Comparison of ENCODE assay signal across 15 cellular contexts in the genomic region with DNA sequence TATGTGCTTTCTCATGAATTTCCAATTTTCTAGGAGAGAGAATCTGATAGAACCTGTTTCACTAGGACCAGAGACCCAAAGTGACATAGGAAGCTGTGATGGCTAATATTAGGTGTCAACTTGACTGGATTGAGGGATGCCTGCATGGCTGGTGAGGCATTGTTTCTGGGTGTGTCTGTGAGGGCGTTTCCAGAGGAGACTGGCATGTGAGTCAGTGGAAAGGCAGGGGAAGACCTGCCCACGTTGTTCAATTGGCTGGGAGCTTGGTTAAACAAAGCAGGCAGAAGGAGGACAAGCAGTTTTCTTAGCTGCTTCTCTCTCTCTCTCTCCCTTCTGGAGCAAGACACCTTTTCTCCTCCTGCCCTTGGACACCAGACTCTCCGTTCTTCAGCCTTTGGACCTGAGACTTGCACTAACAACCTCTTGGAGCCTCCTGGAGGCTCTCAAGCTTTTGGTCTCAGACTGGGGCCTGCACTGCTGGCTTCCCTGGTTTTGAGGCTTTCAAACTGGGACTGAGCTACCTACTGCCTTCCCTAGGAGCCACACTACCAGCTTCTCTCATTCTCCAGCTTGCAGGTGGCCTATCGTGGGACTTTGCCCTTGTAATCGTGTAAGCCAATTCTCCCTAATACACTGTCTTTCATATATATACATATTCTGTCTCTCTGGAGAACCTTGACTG.
DNase-seq lines count a peak whose midpoint lies in the region; ATAC-seq and TF ChIP-seq lines count a peak whose summit lies in the region.
"Had no signal": no experiment of that assay in that cellular context is flagged by ENCODE, and none has a peak within 500 bp of the region (broad histone marks: within the 10 kb centered on the region; RNA-seq: fewer than 3 reads in every experiment).

No MANE protein-coding gene starts in this region.

- POLR2A ChIA-PET in activated CD4-positive, alpha-beta T cell treated with anti-CD3 and anti-CD28 coated beads for 36 hours (lab: Charles Lee), result no interaction called here

- intact Hi-C loops in activated CD4-positive, alpha-beta T cell treated with anti-CD3 and anti-CD28 coated beads for 36 hours (cut with DNase I, micrococcal nuclease), result no loop called here
- intact Hi-C loops in head of caudate nucleus (cut with DNase I) (no loop called here), stomach (cut with DNase I; ENCODE audit: low total_unique reads) (no loop called here), uterus (cut with DNase I; ENCODE audit: low total_unique reads) (no loop called here)

- H3K4me1 ChIP-seq in RWPE2 (ENCODE audit: insufficient read depth, poor library complexity, severe bottlenecking) (peaks cover 13% of the 10 kb centered on the region), stomach (no peaks in the 10 kb centered on the region), uterus (no peaks in the 10 kb centered on the region)
- H3K4me1 ChIP-seq: gastroesophageal sphincter, left ventricle myocardium inferior, vagina had no signal

- H3K4me1 Mint-ChIP-seq in activated CD4-positive, alpha-beta T cell treated with anti-CD3 and anti-CD28 coated beads for 36 hours, result no peaks in the 10 kb centered on the region

- peaks cover 17% of the 10 kb centered on the region for H3K27me3 Mint-ChIP-seq in activated CD4-positive, alpha-beta T cell treated with anti-CD3 and anti-CD28 coated beads for 36 hours

- ATAC-seq in activated CD4-positive, alpha-beta T cell treated with anti-CD3 and anti-CD28 coated beads for 36 hours, result no peak
- ATAC-seq in RWPE2 (ENCODE audit: low read depth), result peak; percentile 99
- ATAC-seq in HG02610 (IDR thresholded peaks at IDR 0.05; ENCODE audit: unreplicated experiment), result no peak
- ATAC-seq: gastroesophageal sphincter had no signal

- H3K9me3 ChIP-seq in RWPE2 (ENCODE audit: severe bottlenecking) (no peaks in the 10 kb centered on the region), stomach (no peaks in the 10 kb centered on the region), uterus (no peaks in the 10 kb centered on the region)
- H3K9me3 ChIP-seq: gastroesophageal sphincter, left ventricle myocardium inferior, vagina had no signal

- H3K27me3 ChIP-seq in RWPE2 (ENCODE audit: insufficient read depth, poor library complexity, severe bottlenecking) (no peaks in the 10 kb centered on the region), stomach (no peaks in the 10 kb centered on the region), uterus (no peaks in the 10 kb centered on the region)
- H3K27me3 ChIP-seq: gastroesophageal sphincter, vagina had no signal

- no peak overlapping the region for H3K27ac ChIP-seq in RWPE2 (ENCODE audit: poor library complexity, severe bottlenecking)
- peak overlapping the region in 4 of 5 donors; percentile 16 to 82 (median 42) for H3K27ac ChIP-seq in stomach
- H3K27ac ChIP-seq in uterus, result no peak overlapping the region
- H3K27ac ChIP-seq: coronary artery, gastroesophageal sphincter, left ventricle myocardium inferior, vagina had no signal

- H3K4me3 ChIP-seq in RWPE2 (ENCODE audit: severe bottlenecking) (no peak overlapping the region), stomach (no peak overlapping the region), uterus (no peak overlapping the region)
- H3K4me3 ChIP-seq: coronary artery, gastroesophageal sphincter, left ventricle myocardium inferior, vagina had no signal

- TF ChIP-seq CTCF in RWPE2 (IDR thresholded peaks at IDR 0.05; ENCODE audit: poor library complexity, severe bottlenecking), result no peak
- TF ChIP-seq CTCF in stomach (IDR thresholded peaks at IDR 0.05), result no peak
- no peak for TF ChIP-seq CTCF in uterus (IDR thresholded peaks at IDR 0.05)

- H3K27ac Mint-ChIP-seq in activated CD4-positive, alpha-beta T cell treated with anti-CD3 and anti-CD28 coated beads for 36 hours, result no peak overlapping the region
- H3K27ac Mint-ChIP-seq: HFFc6 had no signal

- CTCF ChIA-PET in activated CD4-positive, alpha-beta T cell treated with anti-CD3 and anti-CD28 coated beads for 36 hours (lab: Charles Lee), result no interaction called here

- H3K36me3 ChIP-seq in RWPE2 (ENCODE audit: low read depth), result no peaks in the 10 kb centered on the region
- H3K36me3 ChIP-seq in stomach, result no peaks in the 10 kb centered on the region
- H3K36me3 ChIP-seq in uterus, result no peaks in the 10 kb centered on the region
- H3K36me3 ChIP-seq: gastroesophageal sphincter, left ventricle myocardium inferior, vagina had no signal

- peaks cover 2% of the 10 kb centered on the region for H3K9me3 Mint-ChIP-seq in activated CD4-positive, alpha-beta T cell treated with anti-CD3 and anti-CD28 coated beads for 36 hours (ENCODE audit: low read depth)

- TF ChIP-seq EP300 in stomach (IDR thresholded peaks at IDR 0.05), result no peak

- H3K4me3 Mint-ChIP-seq in activated CD4-positive, alpha-beta T cell treated with anti-CD3 and anti-CD28 coated beads for 36 hours, result no peak overlapping the region
- H3K4me3 Mint-ChIP-seq: HFFc6 had no signal

- peak; percentile 11 for DNase-seq in activated CD4-positive, alpha-beta T cell treated with anti-CD3 and anti-CD28 coated beads for 36 hours
- no peak for DNase-seq in activated CD4-positive, alpha-beta T cell treated with anti-CD3 and anti-CD28 coated beads, Interleukin-2, amount 50 U/mL, for 1 hour
- DNase-seq in RWPE2 (ENCODE audit: low spot score), result peak; percentile 69
- DNase-seq in head of caudate nucleus, result peak in 29 of 42 donors; percentile 9 to 72 (median 35)
- peak; percentile 67 for DNase-seq in stomach
- DNase-seq in uterus, result no peak
- no peak for DNase-seq in activated effector memory CD4-positive, alpha-beta T cell treated with Interleukin-2 at 50 U/mL for 16 hours
- DNase-seq: HFFc6, left ventricle myocardium inferior, NCI-H2081 treated with DMSO at 0.1 percent for 48 hours, OCI-M1 had no signal

- H3K36me3 Mint-ChIP-seq in activated CD4-positive, alpha-beta T cell treated with anti-CD3 and anti-CD28 coated beads for 36 hours (ENCODE audit: low read depth), result no peaks in the 10 kb centered on the region

- WGBS in stomach, 5 donors, result 23 to 58% (median 45%) methylated on average over 5 of the region's 5 CpGs

- no peak for TF ChIP-seq POLR2A in stomach (IDR thresholded peaks at IDR 0.05)
- no peak for TF ChIP-seq POLR2A in uterus (IDR thresholded peaks at IDR 0.05)

Comparison
In these comparisons a context has a peak if more than half of its experiments do, and no peak if none do; other contexts are left out.
1. DNase-seq: peak in activated CD4-positive, alpha-beta T cell treated with anti-CD3 and anti-CD28 coated beads for 36 hours (single experiment), RWPE2 (single experiment), head of caudate nucleus (29 of 42) and stomach (single experiment); none in activated CD4-positive, alpha-beta T cell treated with anti-CD3 and anti-CD28 coated beads, Interleukin-2, amount 50 U/mL, for 1 hour (single experiment), uterus (0 of 2) and activated effector memory CD4-positive, alpha-beta T cell treated with Interleukin-2 at 50 U/mL for 16 hours (single experiment).
2. H3K27ac ChIP-seq: peak in stomach (4 of 5); none in RWPE2 (single experiment) and uterus (0 of 2).